ENCODE assay signal across 27 cellular contexts in the genomic region with DNA sequence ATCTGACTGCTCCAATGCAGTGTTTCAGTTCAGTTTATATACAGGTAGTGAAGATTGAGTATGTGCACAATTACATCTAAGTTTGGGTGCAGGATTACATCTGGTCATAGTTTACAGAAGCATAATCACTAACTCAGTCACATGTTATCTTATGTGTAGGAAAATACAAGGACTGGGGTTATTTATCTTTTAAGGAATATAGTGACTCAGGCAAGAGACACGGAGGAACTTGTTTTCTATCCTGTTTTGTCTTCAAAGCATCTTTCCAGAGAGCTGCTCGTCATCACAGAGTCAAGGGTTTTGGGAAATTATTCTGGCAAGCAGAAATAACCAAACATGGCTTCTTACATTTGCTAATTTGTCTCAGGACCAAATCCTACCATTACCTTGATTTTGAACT.
"Had no signal": no experiment of that assay in that cellular context is flagged by ENCODE, and none has a peak within 500 bp of the region (broad histone marks: within the 10 kb centered on the region; RNA-seq: fewer than 3 reads in every experiment).

No MANE protein-coding gene starts in this region.

- H3K4me3 ChIP-seq: coronary artery, esophagus squamous epithelium, gastrocnemius medialis, sigmoid colon, smooth muscle cell, thoracic aorta, vagina had no signal

- H3K36me3 ChIP-seq: esophagus squamous epithelium, gastrocnemius medialis, sigmoid colon, thoracic aorta, vagina had no signal

- H3K9me3 ChIP-seq: esophagus squamous epithelium, gastrocnemius medialis, sigmoid colon, thoracic aorta, vagina had no signal

- H3K36me3 Mint-ChIP-seq: activated naive CD8-positive, alpha-beta T cell; natural killer cell treated with Interleukin-12 subunit alpha and Interleukin-12 subunit beta and Interleukin-15 and Interleukin-18, amount 100 ng/mL, for 72 hours; type B pancreatic cell; WTC11 had no signal

- FAIRE-seq: bronchial epithelial cell, islet of Langerhans had no signal

- H3K27me3 Mint-ChIP-seq: activated naive CD8-positive, alpha-beta T cell; natural killer cell treated with Interleukin-12 subunit alpha and Interleukin-12 subunit beta and Interleukin-15 and Interleukin-18, amount 100 ng/mL, for 72 hours; progenitor cell of endocrine pancreas; type B pancreatic cell had no signal

- ATAC-seq: activated T-cell treated with anti-CD3 and anti-CD28 coated beads, Interleukin-2, amount 50 U/mL, for 4 hours; gastrocnemius medialis; left ventricle myocardium superior; natural killer cell treated with Interleukin-12 subunit alpha and Interleukin-12 subunit beta and Interleukin-15 and Interleukin-18, amount 100 ng/mL, for 72 hours; WTC11 had no signal

- H3K4me2 ChIP-seq: smooth muscle cell had no signal

- H3K4me1 ChIP-seq: esophagus squamous epithelium, gastrocnemius medialis, sigmoid colon, vagina had no signal

- H3K27me3 ChIP-seq: esophagus squamous epithelium, gastrocnemius medialis, sigmoid colon, vagina had no signal

- DNase-seq: activated CD4-positive, alpha-beta T cell treated with anti-CD3 and anti-CD28 coated beads, Interleukin-2, amount 50 U/mL, for 4 hours; activated CD8-positive, alpha-beta memory T cell treated with anti-CD3 and anti-CD28 coated beads, Interleukin-2, amount 50 U/mL, for 48 hours; activated naive CD4-positive, alpha-beta T cell; activated T-cell treated with anti-CD3 and anti-CD28 coated beads, Interleukin-2, amount 50 U/mL, for 4 hours; endodermal cell; esophagus squamous epithelium; gastrocnemius medialis; hippocampal formation; left ventricle myocardium superior; mammary epithelial cell; retina; sigmoid colon; stimulated activated CD4-positive, alpha-beta T cell treated with anti-CD3 and anti-CD28 coated beads, Interleukin-15, amount 100 ng/mL, for 24 hours; stimulated activated naive CD4-positive, alpha-beta T cell; T-helper 9 cell had no signal

- H3K27ac Mint-ChIP-seq: activated naive CD8-positive, alpha-beta T cell; activated T-helper 2 cell treated with anti-CD3 and anti-CD28 coated beads, Interferon-gamma antibody, Interleukin-2, Interleukin-4, amounts not matched to agents 10 μg/mL and 5 μg/mL and 100 μg/mL, durations not matched to agents 14 hours and 24 hours and 36 hours; endodermal cell; natural killer cell treated with Interleukin-12 subunit alpha and Interleukin-12 subunit beta and Interleukin-15 and Interleukin-18, amount 100 ng/mL, for 72 hours; type B pancreatic cell; WTC11 had no signal

- H3K9me3 Mint-ChIP-seq: activated T-cell treated with anti-CD3 and anti-CD28 coated beads, Interleukin-2, amount 50 U/mL, for 4 hours; activated T-helper 2 cell treated with anti-CD3 and anti-CD28 coated beads, Interferon-gamma antibody, Interleukin-2, Interleukin-4, amounts not matched to agents 10 μg/mL and 5 μg/mL and 100 μg/mL, durations not matched to agents 14 hours and 24 hours and 36 hours; endodermal cell; type B pancreatic cell; WTC11 had no signal

- H3K4me3 Mint-ChIP-seq: activated naive CD8-positive, alpha-beta T cell; activated T-cell treated with anti-CD3 and anti-CD28 coated beads, Interleukin-2, amount 50 U/mL, for 4 hours; endodermal cell; natural killer cell treated with Interleukin-12 subunit alpha and Interleukin-12 subunit beta and Interleukin-15 and Interleukin-18, amount 100 ng/mL, for 72 hours; type B pancreatic cell; WTC11 had no signal

- H3K27ac ChIP-seq: coronary artery, esophagus squamous epithelium, gastrocnemius medialis, sigmoid colon, thoracic aorta, vagina had no signal
